ENCODE assay signal across 13 cellular contexts in genomic region chr18:39969813-39970494, GRCh38.
"Had no signal": no experiment of that assay in that cellular context is flagged by ENCODE, and none has a peak within 500 bp of the region (broad histone marks: within the 10 kb centered on the region; RNA-seq: fewer than 3 reads in every experiment).

No MANE protein-coding gene starts in this region.

- ATAC-seq: activated CD4-positive, CD25-positive, alpha-beta regulatory T cell treated with anti-CD3 and anti-CD28 coated beads, Interleukin-2, amount 50 U/mL, for 24 hours; effector memory CD8-positive, alpha-beta T cell had no signal

- H3K27ac ChIP-seq: colonic mucosa, sigmoid colon, upper lobe of left lung had no signal

- DNase-seq: activated CD4-positive, alpha-beta memory T cell treated with anti-CD3 and anti-CD28 coated beads, Interleukin-2, amount 10 ng/mL, durations not matched to agents 7 days and 5 days; activated CD8-positive, alpha-beta memory T cell treated with anti-CD3 and anti-CD28 coated beads, Interleukin-2, amount 50 U/mL, for 4 hours; activated naive CD4-positive, alpha-beta T cell; aorta; colonic mucosa; effector memory CD8-positive, alpha-beta T cell; mesenchymal stem cell; nephron progenitor cell; sigmoid colon; stimulated activated CD4-positive, alpha-beta T cell treated with anti-CD3 and anti-CD28 coated beads, Interleukin-15, amount 100 ng/mL, for 24 hours; stimulated activated CD4-positive, alpha-beta T cell treated with anti-CD3 and anti-CD28 coated beads, Interleukin-4, amount 100 ng/mL, for 24 hours; upper lobe of left lung had no signal

- H3K4me3 ChIP-seq: colonic mucosa, sigmoid colon, upper lobe of left lung had no signal

- H3K27me3 ChIP-seq: colonic mucosa, sigmoid colon, upper lobe of left lung had no signal

- H3K36me3 ChIP-seq: colonic mucosa, sigmoid colon, upper lobe of left lung had no signal

- H3K9me3 ChIP-seq: colonic mucosa, sigmoid colon, upper lobe of left lung had no signal

- H3K4me1 ChIP-seq: colonic mucosa, sigmoid colon, upper lobe of left lung had no signal
